Comparison of ENCODE assay signal across 1 cellular context in genomic region chr5:140169410-140169809, GRCh38.
TF ChIP-seq lines count a peak whose summit lies in the region.

No MANE protein-coding gene starts in this region.

TF ChIP-seq in Ishikawa, 13 proteins besides CTCF, POLR2A, EP300 and RAD21 (continued from another document):
- TF ChIP-seq REST (IDR thresholded peaks at IDR 0.05; ENCODE audit: low read depth) (no peak), USF1 (IDR thresholded peaks at IDR 0.05) (no peak), NFIC (IDR thresholded peaks at IDR 0.05) (no peak), FOXM1 (IDR thresholded peaks at IDR 0.05; ENCODE audit: borderline replicate concordance, low read depth) (no peak), CEBPB (IDR thresholded peaks at IDR 0.05) (no peak)
